Comparison of ENCODE assay signal across 8 cellular contexts in genomic region chr21:37563641-37564340, GRCh38.
A peak's percentile ranks its signal among the peaks of the same experiment; 100 is the strongest.
DNase-seq lines count a peak whose midpoint lies in the region; ATAC-seq and TF ChIP-seq lines count a peak whose summit lies in the region.

No MANE protein-coding gene starts in this region.

- no peaks in the 10 kb centered on the region for H3K27me3 Mint-ChIP-seq in CD4-positive, alpha-beta T cell

- intact Hi-C loops in CD4-positive, alpha-beta T cell (cut with DNase I, micrococcal nuclease), result loop anchor here (1.0 to 10.0 kb wide), 7 partner anchors 14 to 1201 kb away; partner anchors contain the start of genes DYRK1A (in 2 of the 2), PIGP (in 1 of the 2), TTC3 (in 1 of the 2) and VPS26C (in 1 of the 2)
- intact Hi-C loops in lower leg skin (cut with DNase I; ENCODE audit: low total_unique reads), result no loop called here

- peak overlapping the region; percentile 88 for H3K27ac ChIP-seq in CD4-positive, alpha-beta T cell (ENCODE audit: low read depth, low read length)

- H3K9me3 ChIP-seq in CD4-positive, alpha-beta T cell (ENCODE audit: control insufficient read depth, low read length), result no peaks in the 10 kb centered on the region

- peaks cover 6% of the 10 kb centered on the region for H3K36me3 Mint-ChIP-seq in CD4-positive, alpha-beta T cell (ENCODE audit: low read depth)

- H3K27ac Mint-ChIP-seq in CD4-positive, alpha-beta T cell, result peak overlapping the region; percentile 98

- CTCF ChIA-PET in CD4-positive, alpha-beta T cell (lab: Charles Lee), result interaction anchor here (0.9 to 2.0 kb wide), 12 partner anchors 15 to 597 kb away, joined by 3 to 6 read pairs (median 4); partner anchors contain the start of genes DYRK1A and HLCS

- 0% methylated on average over 15 to 41 of the region's 67 CpGs for WGBS in lower leg skin, 2 donors

- peak; percentile 77 for ATAC-seq in CD4-positive, alpha-beta T cell (ENCODE audit: poor library complexity)
- peak; percentile 90 for ATAC-seq in GM19395 (IDR thresholded peaks at IDR 0.05; ENCODE audit: unreplicated experiment)
- peak; percentile 93 for ATAC-seq in HG03521 (IDR thresholded peaks at IDR 0.05; ENCODE audit: unreplicated experiment)

- no peaks in the 10 kb centered on the region for H3K9me3 Mint-ChIP-seq in CD4-positive, alpha-beta T cell

- H3K27me3 ChIP-seq in CD4-positive, alpha-beta T cell (ENCODE audit: control insufficient read depth, insufficient read depth, low read length), result no peaks in the 10 kb centered on the region

- TF ChIP-seq POLR2A in lower leg skin (IDR thresholded peaks at IDR 0.05), result no peak

- POLR2A ChIA-PET in CD4-positive, alpha-beta T cell (lab: Charles Lee), result interaction anchor here (0.5 to 1.9 kb wide), 26 partner anchors 10 to 1749 kb away, joined by 3 to 49 read pairs (median 4); partner anchors contain the start of genes DYRK1A, MORC3, PIGP and PSMG1

- H3K4me3 Mint-ChIP-seq in CD4-positive, alpha-beta T cell, result peak overlapping the region; percentile 95

- DNase-seq in CD4-positive, alpha-beta T cell, result peak; percentile 76 to 91 (median 88)
- DNase-seq in NCI-H526 treated with DMSO at 0.1 percent for 48 hours (lab: John Stamatoyannopoulos, UW) (peak; percentile 87), dermis microvascular lymphatic vessel endothelial cell (ENCODE audit: low read depth in 2 of 2) (peak; percentile 85 to 94), lower leg skin (ENCODE audit: low spot score in 2 of 2) (peak; percentile 91 to 98)
- peak; percentile 88 to 89 for DNase-seq in activated CD4-positive, alpha-beta T cell treated with anti-CD3 and anti-CD28 coated beads, Interleukin-2, amount 50 U/mL, for 48 hours
- DNase-seq in stimulated activated CD4-positive, alpha-beta T cell treated with anti-CD3 and anti-CD28 coated beads, TNF-alpha, amount 100 ng/mL, for 24 hours (ENCODE audit: low read depth in 3 of 3), result peak; percentile 76 to 90 (median 84)

- peaks cover 22% of the 10 kb centered on the region for H3K4me1 Mint-ChIP-seq in CD4-positive, alpha-beta T cell (ENCODE audit: low read depth)

- TF ChIP-seq CTCF in CD4-positive, alpha-beta T cell (IDR thresholded peaks at IDR 0.05), result peak; percentile 50
- no peak for TF ChIP-seq CTCF in lower leg skin (IDR thresholded peaks at IDR 0.05)

- H3K4me3 ChIP-seq in lower leg skin (ENCODE audit: low read depth, poor library complexity, severe bottlenecking), result peak overlapping the region; percentile 65

Comparison
In these comparisons a context has a peak if more than half of its experiments do, and no peak if none do; other contexts are left out.
1. Peak in every context shown above with its lines: DNase-seq, ATAC-seq, H3K4me3 ChIP-seq and H3K27ac ChIP-seq.